ENCODE assay signal across 1 cellular context in genomic region chr9:37927611-37928551, GRCh38.
TF ChIP-seq lines count a peak whose summit lies in the region.

No MANE protein-coding gene starts in this region.

TF ChIP-seq in IMR-90, 13 proteins besides CTCF, POLR2A, EP300 and RAD21:
- TF ChIP-seq BHLHE40 (IDR thresholded peaks at IDR 0.05; ENCODE audit: low read depth, low read length), result no peak
